Comparison of ENCODE assay signal across 25 cellular contexts in the genomic region with DNA sequence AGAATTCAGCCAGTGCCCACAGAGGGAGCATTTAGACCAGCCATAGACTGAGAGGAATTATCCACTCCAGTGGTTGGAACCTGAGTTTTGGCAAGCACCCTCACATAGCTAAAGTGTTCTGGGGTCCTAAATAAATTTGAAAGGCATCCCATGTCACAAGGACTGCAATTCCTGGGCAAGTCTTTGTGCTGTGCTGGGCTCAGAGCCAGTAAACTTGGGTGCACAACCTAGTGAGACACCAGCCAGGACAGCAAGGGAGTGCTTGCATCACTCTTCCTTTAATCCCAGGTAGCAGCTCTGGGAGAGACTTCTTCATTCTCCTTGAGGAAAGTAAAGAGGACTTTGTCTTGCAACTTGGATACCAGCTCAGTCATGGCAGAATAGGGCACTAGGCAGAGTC.
DNase-seq lines count a peak whose midpoint lies in the region; ATAC-seq, FAIRE-seq and TF ChIP-seq lines count a peak whose summit lies in the region.
"Had no signal": no experiment of that assay in that cellular context is flagged by ENCODE, and none has a peak within 500 bp of the region (broad histone marks: within the 10 kb centered on the region; RNA-seq: fewer than 3 reads in every experiment).

No MANE protein-coding gene starts in this region.

- no peak overlapping the region for H4K5ac ChIP-seq in H1 (ENCODE audit: insufficient read length, low read depth, low read length)

- H4K20me1 ChIP-seq in H1 (replicated peaks in 1 of 2; ENCODE audit: control insufficient read depth in 1 of 2, insufficient read depth in 2 of 2, low read length in 2 of 2) = no peaks in the 10 kb centered on the region
- H4K20me1 ChIP-seq: BLaER1 treated with 17β-estradiol and CSF1 and Interleukin-3, amounts not matched to agents 10 nM and 100 nM had no signal

- H3K27me3 ChIP-seq in H1 (replicated peaks in 1 of 4; ENCODE audit: control insufficient read depth in 3 of 4, extremely low read depth in 1 of 4, insufficient read depth in 3 of 4, low read length in 3 of 4) = no peaks in the 10 kb centered on the region
- H3K27me3 ChIP-seq: BE2C; BLaER1 treated with 17β-estradiol and CSF1 and Interleukin-3, amounts not matched to agents 10 nM and 100 nM had no signal

- no peak overlapping the region for H2AK5ac ChIP-seq in H1 (ENCODE audit: low read depth, low read length)

- no peak overlapping the region for H3K4ac ChIP-seq in H1 (replicated peaks; ENCODE audit: insufficient read length, low read depth, low read length)

- CTCF ChIA-PET in H1 (lab: Charles Lee; ENCODE audit: partially characterized antibody) = no interaction called here

- no peak overlapping the region for H3K14ac ChIP-seq in H1 (ENCODE audit: insufficient read length)

- H3K4me2 ChIP-seq in H1 (ENCODE audit: insufficient read depth in 1 of 2, low read depth in 2 of 2, low read length in 2 of 2) = no peak overlapping the region
- H3K4me2 ChIP-seq: A549; BLaER1 treated with 17β-estradiol and CSF1 and Interleukin-3, amounts not matched to agents 10 nM and 100 nM had no signal

- no peaks in the 10 kb centered on the region for H3K27me3 Mint-ChIP-seq in activated CD4-positive, alpha-beta T cell treated with anti-CD3 and anti-CD28 coated beads, Interleukin-2, amount 10 ng/mL, durations not matched to agents 24 days and 14 days

- H3K18ac ChIP-seq in H1 (ENCODE audit: extremely low read depth, low read length) = no peak overlapping the region

- H2AFZ ChIP-seq in H1 (ENCODE audit: low read length) = 0 out of 2 replicates have a peak overlapping the region, but pooled peaks have one; percentile 27
- H2AFZ ChIP-seq: GM23248 had no signal

- no peak for TF ChIP-seq EP300 in H1 (IDR thresholded peaks at IDR 0.05; ENCODE audit: borderline replicate concordance in 1 of 2, low read depth in 2 of 2, low read length in 2 of 2)

- no peaks in the 10 kb centered on the region for H3K79me1 ChIP-seq in H1 (ENCODE audit: low read depth, low read length)

- H3K4me1 ChIP-seq in H1 (replicated peaks in 1 of 4; ENCODE audit: control insufficient read depth in 3 of 4, insufficient read depth in 4 of 4, low read length in 3 of 4) = no peaks in the 10 kb centered on the region
- H3K4me1 ChIP-seq: A549; BE2C; BLaER1 treated with 17β-estradiol and CSF1 and Interleukin-3, amounts not matched to agents 10 nM and 100 nM; HAP-1 had no signal

- no peak overlapping the region for H3K23ac ChIP-seq in H1 (ENCODE audit: insufficient read length)

- H3K36me3 Mint-ChIP-seq in activated CD4-positive, alpha-beta T cell treated with anti-CD3 and anti-CD28 coated beads, Interleukin-2, amount 10 ng/mL, durations not matched to agents 24 days and 14 days (ENCODE audit: low read depth) = no peaks in the 10 kb centered on the region
- H3K36me3 Mint-ChIP-seq: CD14-positive monocyte; CD8-positive, alpha-beta memory T cell had no signal

- H2BK20ac ChIP-seq in H1 (ENCODE audit: low read length) = no peak overlapping the region

- DNase-seq in NCI-H345 (lab: John Stamatoyannopoulos, UW) = peak; percentile 14
- no peak for DNase-seq in NCI-H345 treated with DMSO at 0.1 percent for 48 hours (lab: John Stamatoyannopoulos, UW; ENCODE audit: unreplicated experiment)
- peak; percentile 75 for DNase-seq in DMS79 treated with DMSO at 0.1 percent for 48 hours (lab: John Stamatoyannopoulos, UW)
- DNase-seq in H1 (ENCODE audit: low read depth in 1 of 2, low spot score in 2 of 2) = no peak
- peak; percentile 8 for DNase-seq in midbrain (lab: John Stamatoyannopoulos, UW)
- no peak for DNase-seq in coronary artery (ENCODE audit: low spot score)
- DNase-seq in activated CD4-positive, alpha-beta T cell treated with anti-CD3 and anti-CD28 coated beads, Interleukin-2, amount 10 ng/mL, durations not matched to agents 24 days and 14 days = no peak
- DNase-seq: 8988T; ACHN; AML-193; BE2C; CD4-positive, alpha-beta T cell; CD8-positive, alpha-beta memory T cell; DMS 273 treated with DMSO at 0.1 percent for 48 hours; DND-41; GM23248 had no signal

- H3K27ac Mint-ChIP-seq in activated CD4-positive, alpha-beta T cell treated with anti-CD3 and anti-CD28 coated beads, Interleukin-2, amount 10 ng/mL, durations not matched to agents 24 days and 14 days = no peak overlapping the region
- H3K27ac Mint-ChIP-seq: CD4-positive, alpha-beta T cell; CD8-positive, alpha-beta memory T cell had no signal

- H2BK5ac ChIP-seq in H1 (ENCODE audit: low read depth, low read length) = no peak overlapping the region

- no peak for ATAC-seq in GM19324 (IDR thresholded peaks at IDR 0.05; ENCODE audit: low FRiP score, unreplicated experiment)
- ATAC-seq: A549 had no signal

- no peak overlapping the region for H4K91ac ChIP-seq in H1 (replicated peaks; ENCODE audit: insufficient read length, low read length)

- no peak for TF ChIP-seq POLR2A in H1 (IDR thresholded peaks at IDR 0.05; ENCODE audit: control extremely low read depth in 1 of 2, low read depth in 2 of 2, low read length in 2 of 2)

- H2BK15ac ChIP-seq in H1 (ENCODE audit: low read length) = no peak overlapping the region

- H2BK120ac ChIP-seq in H1 (replicated peaks; ENCODE audit: low read depth, low read length) = no peak overlapping the region

- H3K4me3 ChIP-seq in H1 (ENCODE audit: extremely low read depth in 1 of 4, insufficient read depth in 2 of 4, low read depth in 3 of 4, low read length in 4 of 4) (no peak overlapping the region), coronary artery (no peak overlapping the region)
- H3K4me3 ChIP-seq: A549; BLaER1 treated with 17β-estradiol and CSF1 and Interleukin-3, amounts not matched to agents 10 nM and 100 nM; GM23248; HAP-1 had no signal

- no peaks in the 10 kb centered on the region for H3K36me3 ChIP-seq in H1 (ENCODE audit: control insufficient read depth in 2 of 4, insufficient read depth in 4 of 4, low read length in 3 of 4)
- H3K36me3 ChIP-seq: BE2C; BLaER1 treated with 17β-estradiol and CSF1 and Interleukin-3, amounts not matched to agents 10 nM and 100 nM; HAP-1 had no signal

- no peaks in the 10 kb centered on the region for H3K9me3 Mint-ChIP-seq in activated CD4-positive, alpha-beta T cell treated with anti-CD3 and anti-CD28 coated beads, Interleukin-2, amount 10 ng/mL, durations not matched to agents 24 days and 14 days
- H3K9me3 Mint-ChIP-seq: CD4-positive, alpha-beta T cell had no signal

- no peaks in the 10 kb centered on the region for H3K4me1 Mint-ChIP-seq in activated CD4-positive, alpha-beta T cell treated with anti-CD3 and anti-CD28 coated beads, Interleukin-2, amount 10 ng/mL, durations not matched to agents 24 days and 14 days
- H3K4me1 Mint-ChIP-seq: CD14-positive monocyte; CD8-positive, alpha-beta memory T cell had no signal

- H3K9me3 ChIP-seq in H1 (ENCODE audit: insufficient read depth in 2 of 2, low read depth in 1 of 2, low read length in 1 of 2) = no peaks in the 10 kb centered on the region
- H3K9me3 ChIP-seq: A549; BE2C; BLaER1 treated with 17β-estradiol and CSF1 and Interleukin-3, amounts not matched to agents 10 nM and 100 nM; HAP-1 had no signal

- no peak for TF ChIP-seq CTCF in H1 (IDR thresholded peaks at IDR 0.05; ENCODE audit: control extremely low read depth in 1 of 3, insufficient read depth in 1 of 3, low read depth in 1 of 3, low read length in 3 of 3)
- no peak for TF ChIP-seq CTCF in coronary artery (IDR thresholded peaks at IDR 0.05)

- H3K56ac ChIP-seq in H1 (replicated peaks; ENCODE audit: insufficient read length, low read depth, low read length) = no peak overlapping the region

- POLR2A ChIA-PET in H1 (lab: Charles Lee; ENCODE audit: partially characterized antibody) = no interaction called here

- no peak for TF ChIP-seq RAD21 in H1 (IDR thresholded peaks at IDR 0.05 in 1 of 2, conservative IDR thresholded peaks at IDR 0.05 in 1 of 2; ENCODE audit: low read depth in 2 of 2, low read length in 2 of 2)

- no peak overlapping the region for H3K4me3 Mint-ChIP-seq in activated CD4-positive, alpha-beta T cell treated with anti-CD3 and anti-CD28 coated beads, Interleukin-2, amount 10 ng/mL, durations not matched to agents 24 days and 14 days
- H3K4me3 Mint-ChIP-seq: CD14-positive monocyte; CD4-positive, alpha-beta T cell; CD8-positive, alpha-beta memory T cell had no signal

- H3K79me2 ChIP-seq in H1 (ENCODE audit: control insufficient read depth in 1 of 2, insufficient read depth in 2 of 2, low read length in 2 of 2) = no peaks in the 10 kb centered on the region

- no peak for FAIRE-seq in H1 (lab: Jason Lieb, UNC)
- FAIRE-seq: D721Med, G401.6, GM12892, H54 had no signal

- intact Hi-C loops in activated CD4-positive, alpha-beta T cell treated with anti-CD3 and anti-CD28 coated beads, Interleukin-2, amount 10 ng/mL, durations not matched to agents 24 days and 14 days (cut with micrococcal nuclease) = no loop called here

- no peak overlapping the region for H4K8ac ChIP-seq in H1 (ENCODE audit: extremely low read depth, insufficient read depth, low read length)

- H3K27ac ChIP-seq in H1 (ENCODE audit: low read depth, low read length) = no peak overlapping the region
- H3K27ac ChIP-seq in coronary artery = no peak overlapping the region
- H3K27ac ChIP-seq: A549; BLaER1 treated with 17β-estradiol and CSF1 and Interleukin-3, amounts not matched to agents 10 nM and 100 nM; GM23248 had no signal

- H2BK12ac ChIP-seq in H1 (ENCODE audit: low read depth, low read length) = no peak overlapping the region

- H3K23me2 ChIP-seq in H1 (ENCODE audit: low read depth, low read length) = no peaks in the 10 kb centered on the region

- H3K9ac ChIP-seq in H1 (replicated peaks in 1 of 4; ENCODE audit: extremely low read depth in 1 of 4, low read depth in 3 of 4, low read length in 3 of 4) = no peak overlapping the region
- H3K9ac ChIP-seq: BLaER1 treated with 17β-estradiol and CSF1 and Interleukin-3, amounts not matched to agents 10 nM and 100 nM; GM23248 had no signal

TF ChIP-seq in H1, 55 proteins besides CTCF, POLR2A, EP300 and RAD21 (continues in another document):
- TF ChIP-seq TEAD4 (IDR thresholded peaks at IDR 0.05; ENCODE audit: low read depth, low read length) = no peak
- no peak for TF ChIP-seq CREB1 (IDR thresholded peaks at IDR 0.05)
- no peak for TF ChIP-seq GABPA (IDR thresholded peaks at IDR 0.05; ENCODE audit: borderline replicate concordance, insufficient read depth, low read length)
- TF ChIP-seq, protein P1, sequence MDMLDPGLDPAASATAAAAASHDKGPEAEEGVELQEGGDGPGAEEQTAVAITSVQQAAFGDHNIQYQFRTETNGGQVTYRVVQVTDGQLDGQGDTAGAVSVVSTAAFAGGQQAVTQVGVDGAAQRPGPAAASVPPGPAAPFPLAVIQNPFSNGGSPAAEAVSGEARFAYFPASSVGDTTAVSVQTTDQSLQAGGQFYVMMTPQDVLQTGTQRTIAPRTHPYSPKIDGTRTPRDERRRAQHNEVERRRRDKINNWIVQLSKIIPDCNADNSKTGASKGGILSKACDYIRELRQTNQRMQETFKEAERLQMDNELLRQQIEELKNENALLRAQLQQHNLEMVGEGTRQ (IDR thresholded peaks at IDR 0.05; ENCODE audit: low read length) = no peak
- TF ChIP-seq POLR2AphosphoS5 (IDR thresholded peaks at IDR 0.05; ENCODE audit: low read depth, low read length) = no peak
- TF ChIP-seq BRCA1 (IDR thresholded peaks at IDR 0.05; ENCODE audit: low read depth, low read length) = no peak
- TF ChIP-seq NRF1 (IDR thresholded peaks at IDR 0.05; ENCODE audit: low read depth, low read length) = no peak
- no peak for TF ChIP-seq CHD2 (IDR thresholded peaks at IDR 0.05; ENCODE audit: low read length)

Comparison
In these comparisons a context has a peak if more than half of its experiments do, and no peak if none do; other contexts are left out.
1. DNase-seq: peak in NCI-H345 (single experiment), DMS79 treated with DMSO at 0.1 percent for 48 hours (single experiment) and midbrain (single experiment); none in NCI-H345 treated with DMSO at 0.1 percent for 48 hours (single experiment), H1 (0 of 2), coronary artery (single experiment) and activated CD4-positive, alpha-beta T cell treated with anti-CD3 and anti-CD28 coated beads, Interleukin-2, amount 10 ng/mL, durations not matched to agents 24 days and 14 days (single experiment).